In the genomic region with DNA sequence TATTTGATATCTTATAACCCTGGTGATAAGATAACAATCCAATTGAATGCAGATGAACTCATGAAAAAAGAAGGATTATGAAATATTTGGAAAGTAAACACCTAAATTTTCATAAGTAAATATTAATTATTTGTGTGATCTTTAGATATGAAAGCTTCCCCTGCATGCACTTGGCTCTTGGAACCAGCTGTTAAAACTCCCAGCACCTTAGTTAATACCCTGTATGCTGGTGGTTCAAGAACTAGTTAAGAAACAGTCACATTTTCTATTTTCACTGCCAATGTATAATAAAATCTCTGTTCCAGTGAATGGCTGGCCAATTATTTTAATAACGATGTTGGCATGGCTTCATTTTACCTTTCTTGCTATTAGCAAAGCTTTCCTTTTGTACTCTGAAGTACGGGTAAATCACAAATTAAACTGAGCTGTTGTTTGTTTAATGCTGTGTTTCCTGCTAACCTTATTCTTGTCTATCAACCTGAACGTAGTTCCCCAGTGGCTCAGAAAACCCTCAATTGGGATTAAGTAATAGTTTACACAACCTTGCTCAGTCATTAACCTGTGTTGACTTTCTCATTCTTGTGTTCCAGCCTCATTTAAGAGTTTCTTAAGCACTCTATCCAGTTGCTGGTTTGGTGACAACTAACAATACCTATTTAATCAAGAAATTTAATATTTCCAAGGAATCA, we compare ENCODE assay signal across 1 cellular context.
TF ChIP-seq lines count a peak whose summit lies in the region.

No MANE protein-coding gene starts in this region.

TF ChIP-seq in HepG2, 621 proteins besides CTCF, POLR2A, EP300 and RAD21 (continued from another document and continues in another):
- TF ChIP-seq ZBTB43 (CRISPR knock-in tag; conservative IDR thresholded peaks at IDR 0.05) (no peak), RFXAP (CRISPR knock-in tag; IDR thresholded peaks at IDR 0.05; ENCODE audit: borderline replicate concordance) (no peak), NR1H2 (CRISPR knock-in tag; IDR thresholded peaks at IDR 0.05; ENCODE audit: borderline replicate concordance, low read depth) (no peak), YEATS4 (CRISPR knock-in tag; IDR thresholded peaks at IDR 0.05; ENCODE audit: borderline replicate concordance) (no peak), NR2F6 (IDR thresholded peaks at IDR 0.05) (peak; percentile 48), NR2F6 (CRISPR knock-in tag; IDR thresholded peaks at IDR 0.05) (peak; percentile 55; the same call in 1 of the 2 replicates), ZSCAN9 (CRISPR knock-in tag; IDR thresholded peaks at IDR 0.05; ENCODE audit: borderline replicate concordance) (no peak), ZNF274 (CRISPR knock-in tag; IDR thresholded peaks at IDR 0.05) (no peak), FOXM1 (CRISPR knock-in tag; IDR thresholded peaks at IDR 0.05) (no peak), TEAD3 (CRISPR knock-in tag; optimal IDR thresholded peaks at IDR 0.05; ENCODE audit: borderline replicate concordance) (peak; percentile 45), KLF11 (CRISPR knock-in tag; IDR thresholded peaks at IDR 0.05) (no peak), BCL6 (CRISPR knock-in tag; IDR thresholded peaks at IDR 0.05) (peak; percentile 32; the same call in 1 of the 2 replicates), PITX1 (CRISPR knock-in tag; IDR thresholded peaks at IDR 0.05) (peak; percentile 83; the same call in 1 of the 2 replicates), ZNF333 (CRISPR knock-in tag; IDR thresholded peaks at IDR 0.05; ENCODE audit: borderline replicate concordance) (no peak), NR2F1 (CRISPR knock-in tag; IDR thresholded peaks at IDR 0.05) (no peak), SATB2 (CRISPR knock-in tag; IDR thresholded peaks at IDR 0.05) (0 out of 2 replicates have a peak, but pooled peaks have one; percentile 28), ZNF138 (CRISPR knock-in tag; IDR thresholded peaks at IDR 0.05; ENCODE audit: low read depth) (no peak), ZNF777 (CRISPR knock-in tag; IDR thresholded peaks at IDR 0.05) (no peak), ZNF713 (CRISPR knock-in tag; IDR thresholded peaks at IDR 0.05) (no peak), ZNF431 (CRISPR knock-in tag; IDR thresholded peaks at IDR 0.05; ENCODE audit: borderline replicate concordance, low read depth) (no peak), RARA (CRISPR knock-in tag; IDR thresholded peaks at IDR 0.05) (0 out of 2 replicates have a peak, but pooled peaks have one; percentile 26), SMC3 (IDR thresholded peaks at IDR 0.05; ENCODE audit: low read length) (no peak), SMARCE1 (IDR thresholded peaks at IDR 0.05; ENCODE audit: borderline replicate concordance) (no peak), ZNF572 (CRISPR knock-in tag; IDR thresholded peaks at IDR 0.05) (no peak), E2F1 (CRISPR knock-in tag; IDR thresholded peaks at IDR 0.05) (no peak), ZNF589 (CRISPR knock-in tag; conservative IDR thresholded peaks at IDR 0.05) (no peak), TBX3 (IDR thresholded peaks at IDR 0.05; ENCODE audit: borderline replicate concordance) (no peak), EED (CRISPR knock-in tag; IDR thresholded peaks at IDR 0.05) (no peak), ZKSCAN8 (CRISPR knock-in tag; IDR thresholded peaks at IDR 0.05; ENCODE audit: borderline replicate concordance) (no peak), ARNT (IDR thresholded peaks at IDR 0.05) (no peak), ZNF672 (CRISPR knock-in tag; IDR thresholded peaks at IDR 0.05) (no peak), DZIP1 (CRISPR knock-in tag; IDR thresholded peaks at IDR 0.05) (no peak), ZNF644 (CRISPR knock-in tag; IDR thresholded peaks at IDR 0.05; ENCODE audit: low read depth) (peak; percentile 46; the same call in 1 of the 2 replicates), FOXJ3 (CRISPR knock-in tag; IDR thresholded peaks at IDR 0.05; ENCODE audit: borderline replicate concordance) (peak; percentile 76; the same call in 1 of the 2 replicates), ESRRA (CRISPR knock-in tag; IDR thresholded peaks at IDR 0.05; ENCODE audit: low read depth) (no peak), TBL1XR1 (IDR thresholded peaks at IDR 0.05; ENCODE audit: borderline replicate concordance, low read length, partially characterized antibody) (no peak)
- TF ChIP-seq, protein P1, sequence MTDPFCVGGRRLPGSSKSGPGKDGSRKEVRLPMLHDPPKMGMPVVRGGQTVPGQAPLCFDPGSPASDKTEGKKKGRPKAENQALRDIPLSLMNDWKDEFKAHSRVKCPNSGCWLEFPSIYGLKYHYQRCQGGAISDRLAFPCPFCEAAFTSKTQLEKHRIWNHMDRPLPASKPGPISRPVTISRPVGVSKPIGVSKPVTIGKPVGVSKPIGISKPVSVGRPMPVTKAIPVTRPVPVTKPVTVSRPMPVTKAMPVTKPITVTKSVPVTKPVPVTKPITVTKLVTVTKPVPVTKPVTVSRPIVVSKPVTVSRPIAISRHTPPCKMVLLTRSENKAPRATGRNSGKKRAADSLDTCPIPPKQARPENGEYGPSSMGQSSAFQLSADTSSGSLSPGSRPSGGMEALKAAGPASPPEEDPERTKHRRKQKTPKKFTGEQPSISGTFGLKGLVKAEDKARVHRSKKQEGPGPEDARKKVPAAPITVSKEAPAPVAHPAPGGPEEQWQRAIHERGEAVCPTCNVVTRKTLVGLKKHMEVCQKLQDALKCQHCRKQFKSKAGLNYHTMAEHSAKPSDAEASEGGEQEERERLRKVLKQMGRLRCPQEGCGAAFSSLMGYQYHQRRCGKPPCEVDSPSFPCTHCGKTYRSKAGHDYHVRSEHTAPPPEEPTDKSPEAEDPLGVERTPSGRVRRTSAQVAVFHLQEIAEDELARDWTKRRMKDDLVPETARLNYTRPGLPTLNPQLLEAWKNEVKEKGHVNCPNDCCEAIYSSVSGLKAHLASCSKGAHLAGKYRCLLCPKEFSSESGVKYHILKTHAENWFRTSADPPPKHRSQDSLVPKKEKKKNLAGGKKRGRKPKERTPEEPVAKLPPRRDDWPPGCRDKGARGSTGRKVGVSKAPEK (CRISPR knock-in tag; IDR thresholded peaks at IDR 0.05; ENCODE audit: borderline replicate concordance) = no peak
- TF ChIP-seq, protein P2, sequence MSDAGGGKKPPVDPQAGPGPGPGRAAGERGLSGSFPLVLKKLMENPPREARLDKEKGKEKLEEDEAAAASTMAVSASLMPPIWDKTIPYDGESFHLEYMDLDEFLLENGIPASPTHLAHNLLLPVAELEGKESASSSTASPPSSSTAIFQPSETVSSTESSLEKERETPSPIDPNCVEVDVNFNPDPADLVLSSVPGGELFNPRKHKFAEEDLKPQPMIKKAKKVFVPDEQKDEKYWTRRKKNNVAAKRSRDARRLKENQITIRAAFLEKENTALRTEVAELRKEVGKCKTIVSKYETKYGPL (CRISPR knock-in tag; IDR thresholded peaks at IDR 0.05) = 0 out of 2 replicates have a peak, but pooled peaks have one; percentile 26
- TF ChIP-seq, protein P3, sequence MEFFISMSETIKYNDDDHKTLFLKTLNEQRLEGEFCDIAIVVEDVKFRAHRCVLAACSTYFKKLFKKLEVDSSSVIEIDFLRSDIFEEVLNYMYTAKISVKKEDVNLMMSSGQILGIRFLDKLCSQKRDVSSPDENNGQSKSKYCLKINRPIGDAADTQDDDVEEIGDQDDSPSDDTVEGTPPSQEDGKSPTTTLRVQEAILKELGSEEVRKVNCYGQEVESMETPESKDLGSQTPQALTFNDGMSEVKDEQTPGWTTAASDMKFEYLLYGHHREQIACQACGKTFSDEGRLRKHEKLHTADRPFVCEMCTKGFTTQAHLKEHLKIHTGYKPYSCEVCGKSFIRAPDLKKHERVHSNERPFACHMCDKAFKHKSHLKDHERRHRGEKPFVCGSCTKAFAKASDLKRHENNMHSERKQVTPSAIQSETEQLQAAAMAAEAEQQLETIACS (CRISPR knock-in tag; IDR thresholded peaks at IDR 0.05) = no peak
- TF ChIP-seq, protein P4, sequence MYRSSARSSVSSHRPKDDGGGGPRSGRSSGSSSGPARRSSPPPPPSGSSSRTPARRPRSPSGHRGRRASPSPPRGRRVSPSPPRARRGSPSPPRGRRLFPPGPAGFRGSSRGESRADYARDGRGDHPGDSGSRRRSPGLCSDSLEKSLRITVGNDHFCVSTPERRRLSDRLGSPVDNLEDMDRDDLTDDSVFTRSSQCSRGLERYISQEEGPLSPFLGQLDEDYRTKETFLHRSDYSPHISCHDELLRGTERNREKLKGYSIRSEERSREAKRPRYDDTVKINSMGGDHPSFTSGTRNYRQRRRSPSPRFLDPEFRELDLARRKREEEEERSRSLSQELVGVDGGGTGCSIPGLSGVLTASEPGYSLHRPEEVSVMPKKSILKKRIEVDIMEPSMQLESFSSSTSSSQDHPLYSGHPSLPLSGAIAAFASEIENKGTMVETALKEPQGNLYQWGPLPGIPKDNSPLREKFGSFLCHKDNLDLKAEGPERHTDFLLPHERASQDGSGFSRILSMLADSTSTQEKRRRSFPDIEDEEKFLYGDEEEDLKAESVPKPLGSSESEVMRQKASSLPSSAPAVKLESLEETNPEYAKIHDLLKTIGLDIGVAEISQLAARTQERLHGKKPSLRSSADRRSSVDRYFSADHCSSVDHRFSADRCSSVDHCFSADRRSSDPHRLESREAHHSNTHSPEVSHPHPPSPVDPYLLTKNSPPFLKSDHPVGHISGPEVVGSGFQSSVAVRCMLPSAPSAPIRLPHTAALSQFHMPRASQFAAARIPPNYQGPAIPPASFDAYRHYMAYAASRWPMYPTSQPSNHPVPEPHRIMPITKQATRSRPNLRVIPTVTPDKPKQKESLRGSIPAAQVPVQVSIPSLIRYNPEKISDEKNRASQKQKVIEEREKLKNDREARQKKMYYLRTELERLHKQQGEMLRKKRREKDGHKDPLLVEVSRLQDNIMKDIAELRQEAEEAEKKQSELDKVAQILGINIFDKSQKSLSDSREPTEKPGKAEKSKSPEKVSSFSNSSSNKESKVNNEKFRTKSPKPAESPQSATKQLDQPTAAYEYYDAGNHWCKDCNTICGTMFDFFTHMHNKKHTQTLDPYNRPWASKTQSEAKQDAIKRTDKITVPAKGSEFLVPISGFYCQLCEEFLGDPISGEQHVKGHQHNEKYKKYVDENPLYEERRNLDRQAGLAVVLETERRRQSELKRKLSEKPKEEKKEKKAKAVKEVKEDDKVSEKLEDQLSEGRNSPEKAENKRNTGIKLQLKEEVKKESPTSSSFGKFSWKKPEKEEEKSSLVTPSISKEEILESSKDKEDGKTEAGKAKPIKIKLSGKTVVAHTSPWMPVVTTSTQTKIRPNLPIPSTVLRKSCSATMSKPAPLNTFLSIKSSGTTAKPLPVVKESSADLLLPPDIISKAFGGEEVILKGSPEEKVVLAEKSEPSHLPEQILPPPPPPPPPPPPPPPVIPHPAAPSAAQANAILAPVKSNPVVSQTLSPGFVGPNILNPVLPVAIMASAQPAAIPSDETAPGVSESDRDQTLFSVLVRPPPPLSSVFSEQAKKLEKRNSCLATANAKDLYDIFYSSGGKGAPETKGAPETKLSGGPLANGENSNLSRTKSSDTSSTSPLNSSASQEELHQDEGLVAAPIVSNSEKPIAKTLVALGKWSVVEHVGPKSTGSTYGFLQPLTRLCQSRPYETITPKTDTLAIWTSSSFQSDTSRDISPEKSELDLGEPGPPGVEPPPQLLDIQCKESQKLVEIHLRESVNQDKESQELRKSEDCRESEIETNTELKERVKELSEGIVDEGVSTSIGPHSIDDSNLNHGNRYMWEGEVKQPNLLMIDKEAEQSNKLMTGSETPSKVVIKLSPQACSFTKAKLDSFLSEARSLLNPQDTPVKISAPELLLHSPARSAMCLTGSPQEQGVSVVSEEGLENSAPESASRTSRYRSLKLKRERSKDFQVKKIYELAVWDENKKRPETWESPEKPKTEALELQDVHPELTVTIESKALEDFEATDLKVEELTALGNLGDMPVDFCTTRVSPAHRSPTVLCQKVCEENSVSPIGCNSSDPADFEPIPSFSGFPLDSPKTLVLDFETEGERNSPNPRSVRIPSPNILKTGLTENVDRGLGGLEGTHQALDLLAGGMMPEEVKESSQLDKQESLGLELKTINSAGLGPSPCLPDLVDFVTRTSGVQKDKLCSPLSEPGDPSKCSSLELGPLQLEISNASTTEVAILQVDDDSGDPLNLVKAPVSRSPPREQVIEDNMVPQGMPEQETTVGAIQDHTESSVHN (CRISPR knock-in tag; IDR thresholded peaks at IDR 0.05) = no peak
